ENCODE assay signal across 17 cellular contexts in the genomic region with DNA sequence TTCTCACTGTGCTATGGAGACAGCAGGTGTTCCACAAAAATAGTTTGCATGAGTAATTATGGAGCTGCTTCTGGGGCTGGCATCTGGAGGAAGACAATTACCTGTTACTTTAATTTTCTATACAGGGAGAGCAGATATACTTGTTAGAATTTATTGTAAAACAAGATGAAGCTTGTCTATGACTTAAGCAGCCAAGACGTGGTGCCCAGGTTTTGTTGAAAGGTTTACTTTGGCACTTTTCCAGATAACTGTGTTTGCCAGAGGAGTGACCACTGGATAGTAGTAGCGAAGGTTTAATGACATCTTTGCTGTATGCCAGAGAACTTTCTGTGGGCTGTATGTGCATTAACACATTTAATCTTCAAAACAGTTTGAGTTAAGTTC.
DNase-seq lines count a peak whose midpoint lies in the region; ATAC-seq and TF ChIP-seq lines count a peak whose summit lies in the region.
"Had no signal": no experiment of that assay in that cellular context is flagged by ENCODE, and none has a peak within 500 bp of the region (broad histone marks: within the 10 kb centered on the region; RNA-seq: fewer than 3 reads in every experiment).

No MANE protein-coding gene starts in this region.

- H3K27ac Mint-ChIP-seq in neural progenitor cell = no peak overlapping the region
- H3K27ac Mint-ChIP-seq: activated CD4-positive, alpha-beta T cell treated with anti-CD3 and anti-CD28 coated beads, Interleukin-2, amount 10 ng/mL, durations not matched to agents 7 days and 5 days; activated T-cell treated with anti-CD3 and anti-CD28 coated beads, Interleukin-2, amount 50 U/mL, for 24 hours; HFFc6 had no signal

- H3K36me3 ChIP-seq in PC-3 (ENCODE audit: low read depth, low read length) (no peaks in the 10 kb centered on the region), neural progenitor cell (no peaks in the 10 kb centered on the region)
- H3K36me3 ChIP-seq: adrenal gland, SJSA1 had no signal

- no peaks in the 10 kb centered on the region for H4K20me1 ChIP-seq in PC-3 (ENCODE audit: low read length)
- H4K20me1 ChIP-seq in neural progenitor cell (ENCODE audit: low read depth) = no peaks in the 10 kb centered on the region

- H3K4me3 Mint-ChIP-seq in neural progenitor cell = no peak overlapping the region
- H3K4me3 Mint-ChIP-seq: activated CD4-positive, alpha-beta T cell treated with anti-CD3 and anti-CD28 coated beads, Interleukin-2, amount 10 ng/mL, durations not matched to agents 7 days and 5 days; activated T-cell treated with anti-CD3 and anti-CD28 coated beads, Interleukin-2, amount 50 U/mL, for 24 hours; HFFc6; neural crest cell had no signal

- H3K27me3 Mint-ChIP-seq in neural progenitor cell (ENCODE audit: insufficient read depth, low read depth) = no peaks in the 10 kb centered on the region

- no peaks in the 10 kb centered on the region for H3K9me3 Mint-ChIP-seq in neural progenitor cell
- H3K9me3 Mint-ChIP-seq: activated T-cell treated with anti-CD3 and anti-CD28 coated beads, Interleukin-2, amount 50 U/mL, for 24 hours; HFFc6; neural crest cell had no signal

- H3K4me1 ChIP-seq in PC-3 (ENCODE audit: insufficient read depth, low read length) (peaks cover 25% of the 10 kb centered on the region), neural progenitor cell (no peaks in the 10 kb centered on the region)
- H3K4me1 ChIP-seq: adrenal gland, SJSA1 had no signal

- H3K36me3 Mint-ChIP-seq in neural progenitor cell = no peaks in the 10 kb centered on the region

- H3K9me3 ChIP-seq in PC-3 (ENCODE audit: low read length) = no peaks in the 10 kb centered on the region
- no peaks in the 10 kb centered on the region for H3K9me3 ChIP-seq in neural progenitor cell (ENCODE audit: low read depth)
- H3K9me3 ChIP-seq: adrenal gland, SJSA1 had no signal

- no peaks in the 10 kb centered on the region for H3F3A ChIP-seq in PC-3 (ENCODE audit: low read length, unreplicated experiment)
- no peaks in the 10 kb centered on the region for H3F3A ChIP-seq in neural progenitor cell (ENCODE audit: low read depth)

- peak; percentile 58; the same call in 1 of the 2 replicates for ATAC-seq in PC-3
- ATAC-seq in left colon = peak; percentile 48
- no peak for ATAC-seq in HG02623 (IDR thresholded peaks at IDR 0.05; ENCODE audit: unreplicated experiment)

- DNase-seq in DMS79 (lab: John Stamatoyannopoulos, UW) = peak; percentile 32
- DNase-seq in NCI-H1417 treated with DMSO at 0.1 percent for 48 hours (lab: John Stamatoyannopoulos, UW) = peak; percentile 53
- peak; percentile 54 for DNase-seq in PC-3
- no peak for DNase-seq in left colon
- no peak for DNase-seq in foreskin melanocyte
- no peak for DNase-seq in neural progenitor cell (ENCODE audit: low spot score)
- no peak for DNase-seq in HPDE6-E6E7 (ENCODE audit: extremely low spot score)
- DNase-seq: activated CD4-positive, alpha-beta T cell treated with anti-CD3 and anti-CD28 coated beads, Interleukin-2, amount 10 ng/mL, durations not matched to agents 7 days and 5 days; activated T-cell treated with anti-CD3 and anti-CD28 coated beads, Interleukin-2, amount 50 U/mL, for 24 hours; NCI-H187 treated with DMSO at 0.1 percent for 48 hours; retina; T-helper 9 cell had no signal

- H3K27ac ChIP-seq in PC-3 (ENCODE audit: low read length) (peak overlapping the region; percentile 29; the same call in 1 of the 2 replicates), neural progenitor cell (no peak overlapping the region)
- H3K27ac ChIP-seq: adrenal gland, SJSA1 had no signal

- H3K4me3 ChIP-seq in PC-3 (ENCODE audit: low read length) (no peak overlapping the region), neural progenitor cell (no peak overlapping the region)
- H3K4me3 ChIP-seq: adrenal gland, SJSA1 had no signal

- intact Hi-C loops in PC-3 (cut with micrococcal nuclease) = no loop called here
- intact Hi-C loops in left colon (cut with DNase I, micrococcal nuclease) = no loop called here

- H3K27me3 ChIP-seq in PC-3 (ENCODE audit: low read length) (no peaks in the 10 kb centered on the region), neural progenitor cell (no peaks in the 10 kb centered on the region)
- H3K27me3 ChIP-seq: adrenal gland, SJSA1 had no signal

- H3K9ac ChIP-seq in PC-3 (ENCODE audit: low read length) (no peak overlapping the region), neural progenitor cell (no peak overlapping the region)

- BruUV-seq in PC-3 (replicated peaks; lab: Mats Ljungman, UMichigan) = no TSS peak

- TF ChIP-seq CTCF in PC-3 (conservative IDR thresholded peaks at IDR 0.05; ENCODE audit: low read depth, low read length) = no peak
- no peak for TF ChIP-seq CTCF in neural progenitor cell (IDR thresholded peaks at IDR 0.05)

- CTCF ChIA-PET in PC-3 (lab: Charles Lee) = no interaction called here

- POLR2A ChIA-PET in PC-3 (lab: Charles Lee; ENCODE audit: unreplicated experiment) = no interaction called here

- H3K4me2 ChIP-seq in PC-3 (ENCODE audit: low read length) = no peak overlapping the region
- H3K4me2 ChIP-seq in neural progenitor cell = no peak overlapping the region

- H3K79me2 ChIP-seq in PC-3 (ENCODE audit: low read length) = no peaks in the 10 kb centered on the region
- H3K79me2 ChIP-seq in neural progenitor cell (ENCODE audit: low read depth) = no peaks in the 10 kb centered on the region

- H3K9me2 ChIP-seq in PC-3 (replicated peaks; ENCODE audit: low read length) = no peaks in the 10 kb centered on the region

- no peak overlapping the region for H2AFZ ChIP-seq in PC-3 (ENCODE audit: low read length)
- H2AFZ ChIP-seq in neural progenitor cell (replicated peaks) = no peak overlapping the region

- no peaks in the 10 kb centered on the region for H3K4me1 Mint-ChIP-seq in neural progenitor cell
- H3K4me1 Mint-ChIP-seq: neural crest cell had no signal

Comparison
In these comparisons a context has a peak if more than half of its experiments do, and no peak if none do; other contexts are left out.
1. DNase-seq: peak in DMS79 (single experiment), NCI-H1417 treated with DMSO at 0.1 percent for 48 hours (single experiment) and PC-3 (single experiment); none in left colon (0 of 2), foreskin melanocyte (single experiment), neural progenitor cell (single experiment) and HPDE6-E6E7 (single experiment).